Comparison of ENCODE assay signal across 16 cellular contexts in genomic region chr2:75716406-75716805, GRCh38. TPM values are rescaled to one million over a fixed set of nuclear protein-coding genes. Genes with fewer than 3 reads are reported as not detected.
DNase-seq lines count a peak whose midpoint lies in the region; ATAC-seq, FAIRE-seq and TF ChIP-seq lines count a peak whose summit lies in the region.
"Had no signal": no experiment of that assay in that cellular context is flagged by ENCODE, and none has a peak within 500 bp of the region (broad histone marks: within the 10 kb centered on the region; RNA-seq: fewer than 3 reads in every experiment).

No MANE protein-coding gene starts in this region.

- H3K9me3 ChIP-seq in Loucy (ENCODE audit: insufficient read depth, low read depth, low read length), result no peaks in the 10 kb centered on the region
- no peaks in the 10 kb centered on the region for H3K9me3 ChIP-seq in mucosa of descending colon
- peaks cover 2% of the 10 kb centered on the region for H3K9me3 ChIP-seq in WERI-Rb-1 (ENCODE audit: severe bottlenecking)

- H3K9me2 ChIP-seq in Loucy (replicated peaks; ENCODE audit: low read depth, low read length), result no peaks in the 10 kb centered on the region

- H3K27me3 ChIP-seq in Loucy (ENCODE audit: insufficient read depth, low read length, poor library complexity, severe bottlenecking), result no peaks in the 10 kb centered on the region
- no peaks in the 10 kb centered on the region for H3K27me3 ChIP-seq in WERI-Rb-1 (ENCODE audit: insufficient read depth, low read depth, severe bottlenecking)

- no peak overlapping the region for H3K4me3 ChIP-seq in Loucy (ENCODE audit: low read length, poor library complexity, severe bottlenecking)
- H3K4me3 ChIP-seq in mucosa of descending colon, result no peak overlapping the region
- H3K4me3 ChIP-seq in WERI-Rb-1 (ENCODE audit: low read depth, low read length), result no peak overlapping the region

- peaks cover 13% of the 10 kb centered on the region for H3K4me1 Mint-ChIP-seq in nephron progenitor cell
- H3K4me1 Mint-ChIP-seq: activated B cell treated with CpG ODN at 0.5 μM for 24 hours had no signal

- TF ChIP-seq CTCF in D721Med (IDR thresholded peaks at IDR 0.05; ENCODE audit: insufficient read depth, missing control alignments) (peak; percentile 58), Loucy (conservative IDR thresholded peaks at IDR 0.05; ENCODE audit: low read length) (peak; percentile 43), VCaP (conservative IDR thresholded peaks at IDR 0.05) (peak; percentile 28), mucosa of descending colon (IDR thresholded peaks at IDR 0.05) (no peak), nephron progenitor cell (IDR thresholded peaks at IDR 0.05) (no peak), WERI-Rb-1 (IDR thresholded peaks at IDR 0.05; ENCODE audit: low read depth, low read length) (no peak)

- no peak for DNase-seq in D721Med (ENCODE audit: insufficient read length, low spot score)
- peak; percentile 12 for DNase-seq in left kidney (ENCODE audit: low read depth, low spot score)
- DNase-seq in mucosa of descending colon, result no peak
- no peak for DNase-seq in nephron progenitor cell
- no peak for DNase-seq in WERI-Rb-1
- DNase-seq: activated B cell treated with CpG ODN at 0.5 μM for 24 hours, COR-L47, cortex of kidney, foreskin melanocyte, kidney glomerular epithelial cell, NCI-H1417, NCI-H748 treated with DMSO at 0.1 percent for 48 hours had no signal

- H4K20me1 ChIP-seq in Loucy (ENCODE audit: insufficient read depth, low read length, poor library complexity, severe bottlenecking), result no peaks in the 10 kb centered on the region

- no peaks in the 10 kb centered on the region for H3K4me1 ChIP-seq in Loucy (ENCODE audit: insufficient read depth, low read length, poor library complexity, severe bottlenecking)
- H3K4me1 ChIP-seq in mucosa of descending colon (ENCODE audit: low read depth), result peaks cover under 1% of the 10 kb centered on the region

- no peaks in the 10 kb centered on the region for H3F3A ChIP-seq in Loucy (ENCODE audit: low read depth)

- H3K27ac ChIP-seq in VCaP (no peak overlapping the region), WERI-Rb-1 (no peak overlapping the region)

- no peaks in the 10 kb centered on the region for H3K36me3 ChIP-seq in Loucy (ENCODE audit: insufficient read depth, low read length)
- no peaks in the 10 kb centered on the region for H3K36me3 ChIP-seq in mucosa of descending colon (ENCODE audit: low read depth)
- H3K36me3 ChIP-seq in WERI-Rb-1, result no peaks in the 10 kb centered on the region

- intact Hi-C loops in mucosa of descending colon (cut with DNase I, micrococcal nuclease), result no loop called here

- H3K79me2 ChIP-seq in Loucy (ENCODE audit: insufficient read depth, low read length), result no peaks in the 10 kb centered on the region

- no peak overlapping the region for H3K9ac ChIP-seq in Loucy (ENCODE audit: low read depth, low read length, poor library complexity, severe bottlenecking)

- FAIRE-seq in D721Med (lab: Jason Lieb, UNC), result no peak

- no peak overlapping the region for H3K27ac Mint-ChIP-seq in nephron progenitor cell
- H3K27ac Mint-ChIP-seq: activated B cell treated with CpG ODN at 0.5 μM for 24 hours, nephron had no signal

- H3K4me3 Mint-ChIP-seq in nephron progenitor cell, result no peak overlapping the region
- H3K4me3 Mint-ChIP-seq: activated B cell treated with CpG ODN at 0.5 μM for 24 hours, nephron had no signal

- H3K36me3 Mint-ChIP-seq in nephron progenitor cell (ENCODE audit: low read depth), result peaks cover 36% of the 10 kb centered on the region

- ATAC-seq in mucosa of descending colon (no peak), GM18511 (IDR thresholded peaks at IDR 0.05; ENCODE audit: unreplicated experiment) (no peak)

- no peak overlapping the region for H3K4me2 ChIP-seq in Loucy (ENCODE audit: low read depth, low read length, poor library complexity, severe bottlenecking)

- peaks cover 32% of the 10 kb centered on the region for H3K9me3 Mint-ChIP-seq in nephron progenitor cell
- H3K9me3 Mint-ChIP-seq: activated B cell treated with CpG ODN at 0.5 μM for 24 hours had no signal

- no peak overlapping the region for H2AFZ ChIP-seq in Loucy (ENCODE audit: low read length)

- no peaks in the 10 kb centered on the region for H3K27me3 Mint-ChIP-seq in nephron progenitor cell (ENCODE audit: low read depth, poor library complexity)

RNA-seq across cellular contexts. Expression of gene GCFC2, which starts 5.7 kb away (rescaled TPM):
- total RNA-seq in mucosa of descending colon, result 10 to 100 TPM; 13.6 to 16.4 (median 14.4) TPM

Comparison
In these comparisons a context has a peak if more than half of its experiments do, and no peak if none do; other contexts are left out.
1. CTCF ChIP-seq: peak in D721Med (single experiment), Loucy (single experiment) and VCaP (single experiment); none in mucosa of descending colon (single experiment), nephron progenitor cell (single experiment) and WERI-Rb-1 (single experiment).